In genomic region chr1:48756704-48757316, GRCh38 we compare ENCODE assay signal across 18 cellular contexts. TPM values are rescaled to one million over a fixed set of nuclear protein-coding genes. Genes with fewer than 3 reads are reported as not detected.
DNase-seq lines count a peak whose midpoint lies in the region; ATAC-seq lines count a peak whose summit lies in the region.
"Had no signal": no experiment of that assay in that cellular context is flagged by ENCODE, and none has a peak within 500 bp of the region (broad histone marks: within the 10 kb centered on the region; RNA-seq: fewer than 3 reads in every experiment).

No MANE protein-coding gene starts in this region.

- H3K27me3 Mint-ChIP-seq in IgD-negative memory B cell = no peaks in the 10 kb centered on the region
- H3K27me3 Mint-ChIP-seq in stimulated activated naive B cell treated with anti-CD40 and anti-IgM and Interleukin-4, amounts not matched to agents 10 μg/mL and 1 μg/mL and 100 μg/mL, for 72 hours = no peaks in the 10 kb centered on the region
- H3K27me3 Mint-ChIP-seq: CD4-positive, alpha-beta T cell had no signal

- H3K36me3 Mint-ChIP-seq in IgD-negative memory B cell = peaks cover 13% of the 10 kb centered on the region
- H3K36me3 Mint-ChIP-seq in stimulated activated naive B cell treated with anti-CD40 and anti-IgM and Interleukin-4, amounts not matched to agents 10 μg/mL and 1 μg/mL and 100 μg/mL, for 72 hours = peaks cover 51 to 77% of the 10 kb centered on the region in 2 donors

- no peak for DNase-seq in stimulated activated naive B cell treated with anti-CD40 and anti-IgM and Interleukin-4, amounts not matched to agents 10 μg/mL and 1 μg/mL and 100 μg/mL, for 72 hours
- DNase-seq in NCI-H1048 (lab: John Stamatoyannopoulos, UW) (no peak), NCI-H2107 treated with DMSO at 0.1 percent for 48 hours (lab: John Stamatoyannopoulos, UW; ENCODE audit: unreplicated experiment) (no peak)
- DNase-seq: BE2C; Calu3; CD4-positive, alpha-beta T cell; DMS79; HCEC 1CT; IMR-90; NCI-H1417; NCI-H187 treated with DMSO at 0.1 percent for 48 hours; NCI-H526 treated with DMSO at 0.1 percent for 48 hours; NK-92 treated with Interleukin-12 subunit alpha and Interleukin-12 subunit beta, amount 100 ng/mL, for 24 hours; T-helper 17 cell had no signal

- H3K4me1 Mint-ChIP-seq in IgD-negative memory B cell = peaks cover 54 to 66% (median 63%) of the 10 kb centered on the region in 3 donors
- peaks cover 64 to 90% of the 10 kb centered on the region in 2 donors for H3K4me1 Mint-ChIP-seq in stimulated activated naive B cell treated with anti-CD40 and anti-IgM and Interleukin-4, amounts not matched to agents 10 μg/mL and 1 μg/mL and 100 μg/mL, for 72 hours
- H3K4me1 Mint-ChIP-seq: T-helper 17 cell had no signal

- H3K4me3 Mint-ChIP-seq in IgD-negative memory B cell = peak overlapping the region in 1 of 4 donors; percentile 7
- H3K4me3 Mint-ChIP-seq in stimulated activated naive B cell treated with anti-CD40 and anti-IgM and Interleukin-4, amounts not matched to agents 10 μg/mL and 1 μg/mL and 100 μg/mL, for 72 hours = peak overlapping the region; percentile 57 to 63
- H3K4me3 Mint-ChIP-seq: CD4-positive, alpha-beta T cell; T-helper 17 cell had no signal

- peak overlapping the region in 2 of 3 donors; percentile 42 to 71 for H3K27ac Mint-ChIP-seq in IgD-negative memory B cell
- peak overlapping the region; percentile 89 for H3K27ac Mint-ChIP-seq in stimulated activated naive B cell treated with anti-CD40 and anti-IgM and Interleukin-4, amounts not matched to agents 10 μg/mL and 1 μg/mL and 100 μg/mL, for 72 hours
- H3K27ac Mint-ChIP-seq: CD4-positive, alpha-beta T cell; T-helper 17 cell had no signal

- no peaks in the 10 kb centered on the region for H3K9me3 Mint-ChIP-seq in IgD-negative memory B cell
- no peaks in the 10 kb centered on the region for H3K9me3 Mint-ChIP-seq in stimulated activated naive B cell treated with anti-CD40 and anti-IgM and Interleukin-4, amounts not matched to agents 10 μg/mL and 1 μg/mL and 100 μg/mL, for 72 hours
- H3K9me3 Mint-ChIP-seq: CD4-positive, alpha-beta T cell had no signal

- ATAC-seq in GM18907 (IDR thresholded peaks at IDR 0.05; ENCODE audit: unreplicated experiment) = peak; percentile 49
- peak; percentile 55 for ATAC-seq in GM19463 (IDR thresholded peaks at IDR 0.05; ENCODE audit: unreplicated experiment)
- ATAC-seq in stimulated activated naive B cell treated with anti-CD40 and anti-IgM and Interleukin-4, amounts not matched to agents 10 μg/mL and 1 μg/mL and 100 μg/mL, for 72 hours (replicated peaks) = peak; percentile 77 to 84
- no peak for ATAC-seq in HG03565 (IDR thresholded peaks at IDR 0.05; ENCODE audit: unreplicated experiment)
- ATAC-seq: T-helper 17 cell had no signal

RNA-seq across cellular contexts. Expression of gene BEND5, which starts 19.9 kb away (rescaled TPM):
- 31.5 TPM for polyA plus RNA-seq in IgD-negative memory B cell
